Comparison of ENCODE assay signal across 23 cellular contexts in the genomic region with DNA sequence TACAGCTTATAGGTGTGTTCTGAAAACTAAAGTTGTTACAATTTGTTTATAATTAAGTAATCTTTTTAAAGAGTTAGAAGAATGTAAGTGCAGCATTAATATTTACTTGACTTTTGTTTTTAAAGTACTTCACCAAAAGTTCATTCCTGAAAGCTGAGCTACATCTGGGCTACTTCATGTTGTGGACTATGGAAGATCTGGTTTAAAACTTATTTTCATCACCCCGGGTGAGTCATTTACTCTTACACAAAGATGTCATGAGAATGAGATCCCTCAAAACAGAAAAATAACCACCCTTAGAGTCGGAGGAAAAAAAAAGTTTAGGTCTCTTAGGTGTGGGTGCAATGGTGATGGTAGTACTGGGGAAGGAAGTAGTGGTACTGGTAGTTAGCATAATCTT. TPM values are rescaled to one million over a fixed set of nuclear protein-coding genes. Genes with fewer than 3 reads are reported as not detected.
DNase-seq lines count a peak whose midpoint lies in the region; ATAC-seq and TF ChIP-seq lines count a peak whose summit lies in the region.
"Had no signal": no experiment of that assay in that cellular context is flagged by ENCODE, and none has a peak within 500 bp of the region (broad histone marks: within the 10 kb centered on the region; RNA-seq: fewer than 3 reads in every experiment).

No MANE protein-coding gene starts in this region.

- no peak overlapping the region for H3K4me3 ChIP-seq in AG04450 (ENCODE audit: low read depth, low read length)
- H3K4me3 ChIP-seq in choroid plexus epithelial cell (ENCODE audit: low read depth, low read length), result no peak overlapping the region
- H3K4me3 ChIP-seq in foreskin fibroblast (ENCODE audit: low read depth in 1 of 2, low read length in 2 of 2), result no peak overlapping the region
- H3K4me3 ChIP-seq: GM12878, GM23338, Peyer's patch had no signal

- H3K4me3 Mint-ChIP-seq in HFFc6, result no peak overlapping the region
- no peak overlapping the region for H3K4me3 Mint-ChIP-seq in activated T-cell treated with anti-CD3 and anti-CD28 coated beads, Interleukin-2, amount 50 U/mL, for 4 hours
- H3K4me3 Mint-ChIP-seq: CD4-positive, alpha-beta T cell; GM23338 had no signal

- TF ChIP-seq CTCF in AG04450 (IDR thresholded peaks at IDR 0.05; ENCODE audit: low read depth, low read length), result no peak
- no peak for TF ChIP-seq CTCF in HFFc6 (IDR thresholded peaks at IDR 0.05)
- TF ChIP-seq CTCF in choroid plexus epithelial cell (conservative IDR thresholded peaks at IDR 0.05; ENCODE audit: low read depth, low read length), result no peak
- TF ChIP-seq CTCF in foreskin fibroblast (IDR thresholded peaks at IDR 0.05; ENCODE audit: low read depth, low read length), result no peak

- no peaks in the 10 kb centered on the region for H3K27me3 ChIP-seq in AG04450 (ENCODE audit: control insufficient read depth, insufficient read depth, low read length)
- H3K27me3 ChIP-seq: Peyer's patch had no signal

- H3K36me3 Mint-ChIP-seq in HFFc6 (ENCODE audit: low read depth), result peaks cover 10% of the 10 kb centered on the region
- peaks cover 42% of the 10 kb centered on the region for H3K36me3 Mint-ChIP-seq in activated T-cell treated with anti-CD3 and anti-CD28 coated beads, Interleukin-2, amount 50 U/mL, for 4 hours (ENCODE audit: insufficient read depth)

- no peak overlapping the region for H3K27ac ChIP-seq in AG04450 (ENCODE audit: low read depth, low read length)
- H3K27ac ChIP-seq: 22Rv1, HL-60, Peyer's patch had no signal

- H3K9me3 ChIP-seq in AG04450 (ENCODE audit: control insufficient read depth, insufficient read depth, low read length), result peaks cover 4% of the 10 kb centered on the region; the same call in 1 of the 2 replicates
- H3K9me3 ChIP-seq: Caco-2, Peyer's patch had no signal

- CTCF ChIA-PET in AG04450 (lab: Charles Lee), result no interaction called here

- no peak overlapping the region for H3K27ac Mint-ChIP-seq in HFFc6
- H3K27ac Mint-ChIP-seq: CD4-positive, alpha-beta T cell; GM23338 had no signal

- peaks cover 16% of the 10 kb centered on the region for H3K4me1 Mint-ChIP-seq in HFFc6 (ENCODE audit: low read depth)
- no peaks in the 10 kb centered on the region for H3K4me1 Mint-ChIP-seq in activated T-cell treated with anti-CD3 and anti-CD28 coated beads, Interleukin-2, amount 50 U/mL, for 4 hours (ENCODE audit: low read depth)
- H3K4me1 Mint-ChIP-seq: GM23338 had no signal

- H3K27me3 Mint-ChIP-seq in HFFc6 (ENCODE audit: insufficient read depth), result no peaks in the 10 kb centered on the region
- H3K27me3 Mint-ChIP-seq in activated T-cell treated with anti-CD3 and anti-CD28 coated beads, Interleukin-2, amount 50 U/mL, for 4 hours (ENCODE audit: low read depth), result no peaks in the 10 kb centered on the region
- H3K27me3 Mint-ChIP-seq: CD4-positive, alpha-beta T cell had no signal

- no peaks in the 10 kb centered on the region for H3K9me3 Mint-ChIP-seq in HFFc6
- H3K9me3 Mint-ChIP-seq in activated T-cell treated with anti-CD3 and anti-CD28 coated beads, Interleukin-2, amount 50 U/mL, for 4 hours, result peaks cover 7% of the 10 kb centered on the region
- H3K9me3 Mint-ChIP-seq: GM23338 had no signal

- peak; percentile 27 for DNase-seq in AG04450 (ENCODE audit: low read depth, low spot score)
- DNase-seq in HFFc6, result peak; percentile 1
- peak; percentile 55 for DNase-seq in choroid plexus epithelial cell (ENCODE audit: low read depth)
- DNase-seq in foreskin fibroblast, result peak; percentile 47 to 77
- DNase-seq in activated naive CD4-positive, alpha-beta T cell (lab: John Stamatoyannopoulos, UW), result no peak
- no peak for DNase-seq in NCI-H345 treated with DMSO at 0.1 percent for 48 hours (lab: John Stamatoyannopoulos, UW; ENCODE audit: unreplicated experiment)
- no peak for DNase-seq in activated T-cell treated with anti-CD3 and anti-CD28 coated beads, Interleukin-2, amount 50 U/mL, for 4 hours
- DNase-seq: Caco-2; CD4-positive, alpha-beta T cell; GF-D8; NCI-H1048; NCI-H146; NCI-H2029 treated with DMSO at 0.1 percent for 48 hours; NCI-H2171; NCI-H748 treated with DMSO at 0.1 percent for 48 hours; NK-92 treated with Interleukin-12 subunit alpha and Interleukin-12 subunit beta, amount 100 ng/mL, for 24 hours; Peyer's patch had no signal

- no peak for ATAC-seq in HG02884 (IDR thresholded peaks at IDR 0.05; ENCODE audit: unreplicated experiment)
- ATAC-seq in activated T-cell treated with anti-CD3 and anti-CD28 coated beads, Interleukin-2, amount 50 U/mL, for 4 hours, result no peak
- ATAC-seq: GM12878, GM23338, Right ventricle myocardium inferior had no signal

- POLR2A ChIA-PET in AG04450 (lab: Yijun Ruan, JAX), result no interaction called here

RNA-seq across cellular contexts. Expression of a gene that starts 5.1 kb away (rescaled TPM):
- 0.04 and 0.09 TPM in 2 replicates for polyA plus RNA-seq in AG04450 (2011; rRNA removed)
- 1.7 and 2.6 TPM in 2 replicates for polyA minus RNA-seq in AG04450 (2011; rRNA and poly(A)+ RNA removed)
- under 1 TPM; 0.05 to 0.12 (median 0.08) TPM for total RNA-seq in HFFc6 (2021; fragmentation: NEBNext Ultra II Directional; extraction: Animal tissue kit (Norgen Biotek cat#: 25700))
- total RNA-seq in activated T-cell treated with anti-CD3 and anti-CD28 coated beads, Interleukin-2, amount 50 U/mL, for 4 hours, result under 1 TPM; 0.27 to 0.30 (median 0.29) TPM

Comparison
In these comparisons a context has a peak if more than half of its experiments do, and no peak if none do; other contexts are left out.
1. DNase-seq: peak in AG04450 (single experiment), HFFc6 (single experiment), choroid plexus epithelial cell (single experiment) and foreskin fibroblast (2 of 2); none in activated naive CD4-positive, alpha-beta T cell (0 of 4), NCI-H345 treated with DMSO at 0.1 percent for 48 hours (single experiment) and activated T-cell treated with anti-CD3 and anti-CD28 coated beads, Interleukin-2, amount 50 U/mL, for 4 hours (single experiment).